13 cellular contexts compared by ENCODE assay signal in the genomic region with DNA sequence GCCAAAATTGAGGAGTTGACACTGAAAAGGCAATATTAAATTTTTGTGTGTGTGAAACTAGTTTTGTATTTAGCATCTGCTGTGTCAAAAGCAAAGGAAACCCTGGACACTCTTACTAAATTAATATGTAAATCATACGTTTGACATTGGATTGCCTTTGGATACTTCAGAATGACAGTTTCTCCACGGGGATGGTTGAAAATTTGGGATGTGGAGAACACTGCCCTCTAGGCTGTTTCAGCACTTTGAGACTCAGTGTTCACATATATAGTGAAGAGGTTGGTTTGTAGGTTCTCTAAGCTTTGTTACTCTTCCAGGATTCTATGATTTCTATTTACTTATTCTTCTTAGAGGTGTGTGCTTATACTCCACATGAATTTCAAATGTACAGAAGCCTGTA. TPM values are rescaled to one million over a fixed set of nuclear protein-coding genes. Genes with fewer than 3 reads are reported as not detected.
DNase-seq lines count a peak whose midpoint lies in the region; FAIRE-seq and TF ChIP-seq lines count a peak whose summit lies in the region.
"Had no signal": no experiment of that assay in that cellular context is flagged by ENCODE, and none has a peak within 500 bp of the region (broad histone marks: within the 10 kb centered on the region; RNA-seq: fewer than 3 reads in every experiment).

No MANE protein-coding gene starts in this region.

- peaks cover 35% of the 10 kb centered on the region for H3K27me3 Mint-ChIP-seq in activated naive CD4-positive, alpha-beta T cell treated with anti-CD3 and anti-CD28 coated beads, Interleukin-2, amount 10 ng/mL, durations not matched to agents 7 days and 5 days

- CTCF ChIA-PET in activated naive CD4-positive, alpha-beta T cell treated with anti-CD3 and anti-CD28 coated beads, Interleukin-2, amount 10 ng/mL, durations not matched to agents 7 days and 5 days (lab: Charles Lee) = no interaction called here

- no peak overlapping the region for H3K27ac Mint-ChIP-seq in activated naive CD4-positive, alpha-beta T cell treated with anti-CD3 and anti-CD28 coated beads, Interleukin-2, amount 10 ng/mL, durations not matched to agents 7 days and 5 days
- H3K27ac Mint-ChIP-seq: activated T-cell treated with anti-CD3 and anti-CD28 coated beads, Interleukin-2, amount 50 U/mL, for 72 hours; CD8-positive, alpha-beta T cell; stimulated activated naive CD8-positive, alpha-beta T cell treated with anti-CD3 and anti-CD28 coated beads, Interleukin-15, Interleukin-2, amounts not matched to agents 100 ng/mL and 50 ng/mL, for 24 hours had no signal

- H3K4me3 ChIP-seq in H7 (ENCODE audit: insufficient read depth, low read depth, low read length) (no peak overlapping the region), WERI-Rb-1 (ENCODE audit: low read depth, low read length) (peak overlapping the region; percentile 82), keratinocyte (ENCODE audit: control insufficient read depth in 2 of 3, extremely low read depth in 1 of 3, insufficient read depth in 2 of 3, low read depth in 1 of 3, low read length in 3 of 3) (no peak overlapping the region), MG63 (no peak overlapping the region), kidney (ENCODE audit: low read length in 2 of 2) (peak overlapping the region in 1 of 2 donors; percentile 6)

- dilution Hi-C loops in keratinocyte (cut with MboI; ENCODE audit: extremely low pct_ligation_motif_present, low sequenced_read_pairs) = no loop called here

- no peak overlapping the region for H3K4me2 ChIP-seq in keratinocyte (ENCODE audit: control insufficient read depth, extremely low read depth, insufficient read depth, low read depth, low read length)

- no peaks in the 10 kb centered on the region for H3K79me2 ChIP-seq in keratinocyte (ENCODE audit: control insufficient read depth, insufficient read depth, low read length)

- H3K9me3 ChIP-seq in WERI-Rb-1 (ENCODE audit: severe bottlenecking) (peaks cover 3% of the 10 kb centered on the region), keratinocyte (ENCODE audit: control insufficient read depth, low read depth, low read length) (no peaks in the 10 kb centered on the region), MG63 (no peaks in the 10 kb centered on the region), kidney (ENCODE audit: control insufficient read depth in 1 of 2, low read length in 2 of 2) (no peaks in the 10 kb centered on the region)

- DNase-seq in H7 (peak; percentile 23), WERI-Rb-1 (no peak), keratinocyte (ENCODE audit: low read depth, low spot score) (no peak), MG63 (no peak), kidney (no peak), NCI-H774 (lab: John Stamatoyannopoulos, UW) (no peak)
- no peak for DNase-seq in activated naive CD4-positive, alpha-beta T cell treated with anti-CD3 and anti-CD28 coated beads, Interleukin-2, amount 10 ng/mL, durations not matched to agents 7 days and 5 days
- DNase-seq: activated T-cell treated with anti-CD3 and anti-CD28 coated beads, Interleukin-2, amount 50 U/mL, for 72 hours; CD8-positive, alpha-beta T cell had no signal

- H3K36me3 Mint-ChIP-seq in activated naive CD4-positive, alpha-beta T cell treated with anti-CD3 and anti-CD28 coated beads, Interleukin-2, amount 10 ng/mL, durations not matched to agents 7 days and 5 days = peaks cover 2% of the 10 kb centered on the region
- H3K36me3 Mint-ChIP-seq: CD8-positive, alpha-beta T cell had no signal

- no peak overlapping the region for H3K9ac ChIP-seq in keratinocyte (ENCODE audit: control insufficient read depth, extremely low read depth, insufficient read depth, low read length)
- no peak overlapping the region for H3K9ac ChIP-seq in kidney (ENCODE audit: low read length in 2 of 2)

- H3K9me3 Mint-ChIP-seq in activated naive CD4-positive, alpha-beta T cell treated with anti-CD3 and anti-CD28 coated beads, Interleukin-2, amount 10 ng/mL, durations not matched to agents 7 days and 5 days = peaks cover 3% of the 10 kb centered on the region
- H3K9me3 Mint-ChIP-seq: stimulated activated naive CD8-positive, alpha-beta T cell treated with anti-CD3 and anti-CD28 coated beads, Interleukin-15, Interleukin-2, amounts not matched to agents 100 ng/mL and 50 ng/mL, for 24 hours had no signal

- H2AFZ ChIP-seq in keratinocyte (ENCODE audit: control insufficient read depth, low read length) = no peak overlapping the region

- no peaks in the 10 kb centered on the region for H4K20me1 ChIP-seq in keratinocyte (ENCODE audit: control insufficient read depth, extremely low read depth, insufficient read depth, low read length)

- H3K9me1 ChIP-seq in keratinocyte (ENCODE audit: control insufficient read depth, extremely low read depth, insufficient read depth, low read length) = no peaks in the 10 kb centered on the region

- no peaks in the 10 kb centered on the region for H3K36me3 ChIP-seq in H7 (replicated peaks; ENCODE audit: control insufficient read depth, insufficient read depth, low read length)
- H3K36me3 ChIP-seq in WERI-Rb-1 = no peaks in the 10 kb centered on the region
- H3K36me3 ChIP-seq in keratinocyte (ENCODE audit: control insufficient read depth in 2 of 2, extremely low read depth in 1 of 2, insufficient read depth in 2 of 2, low read length in 2 of 2) = no peaks in the 10 kb centered on the region
- H3K36me3 ChIP-seq in MG63 = no peaks in the 10 kb centered on the region
- no peaks in the 10 kb centered on the region for H3K36me3 ChIP-seq in kidney (ENCODE audit: control insufficient read depth in 1 of 2, insufficient read depth in 2 of 2, low read length in 2 of 2)

- TF ChIP-seq CTCF in 22Rv1 (IDR thresholded peaks at IDR 0.05) = peak; percentile 63
- TF ChIP-seq CTCF in WERI-Rb-1 (IDR thresholded peaks at IDR 0.05; ENCODE audit: low read depth, low read length) = peak; percentile 39
- peak; percentile 16 to 48 (median 26) for TF ChIP-seq CTCF in keratinocyte (optimal IDR thresholded peaks at IDR 0.05 in 1 of 3, IDR thresholded peaks at IDR 0.05 in 1 of 3, conservative IDR thresholded peaks at IDR 0.05 in 1 of 3; ENCODE audit: extremely low read depth in 1 of 3, insufficient read depth in 2 of 3, low read length in 3 of 3)
- TF ChIP-seq CTCF in kidney (IDR thresholded peaks at IDR 0.05; ENCODE audit: borderline replicate concordance, extremely low read depth, insufficient read depth) = no peak

- H3K4me3 Mint-ChIP-seq in activated naive CD4-positive, alpha-beta T cell treated with anti-CD3 and anti-CD28 coated beads, Interleukin-2, amount 10 ng/mL, durations not matched to agents 7 days and 5 days = no peak overlapping the region
- H3K4me3 Mint-ChIP-seq: activated T-cell treated with anti-CD3 and anti-CD28 coated beads, Interleukin-2, amount 50 U/mL, for 72 hours; CD8-positive, alpha-beta T cell; stimulated activated naive CD8-positive, alpha-beta T cell treated with anti-CD3 and anti-CD28 coated beads, Interleukin-15, Interleukin-2, amounts not matched to agents 100 ng/mL and 50 ng/mL, for 24 hours had no signal

- H3K4me1 ChIP-seq in keratinocyte (ENCODE audit: control insufficient read depth, extremely low read depth, insufficient read depth, low read length) (peaks cover 8% of the 10 kb centered on the region), kidney (ENCODE audit: control insufficient read depth in 1 of 2, insufficient read depth in 1 of 2, low read depth in 1 of 2, low read length in 2 of 2) (peaks cover 0 to 3% of the 10 kb centered on the region in 2 donors)

- H3K27me3 ChIP-seq in H7 (ENCODE audit: control insufficient read depth, insufficient read depth, low read length) (peaks cover 15% of the 10 kb centered on the region), WERI-Rb-1 (ENCODE audit: insufficient read depth, low read depth, severe bottlenecking) (no peaks in the 10 kb centered on the region), keratinocyte (ENCODE audit: control insufficient read depth, extremely low read depth, insufficient read depth, low read length) (peaks cover 15% of the 10 kb centered on the region), MG63 (peaks cover 14% of the 10 kb centered on the region)

- H3K4me1 Mint-ChIP-seq in activated naive CD4-positive, alpha-beta T cell treated with anti-CD3 and anti-CD28 coated beads, Interleukin-2, amount 10 ng/mL, durations not matched to agents 7 days and 5 days = no peaks in the 10 kb centered on the region

- FAIRE-seq in keratinocyte (lab: Jason Lieb, UNC) (no peak), kidney (lab: Jason Lieb, UNC) (no peak)
- FAIRE-seq: colon, HTR-8/SVneo had no signal

- intact Hi-C loops in kidney (cut with DNase I) = no loop called here

- no peak overlapping the region for H3K27ac ChIP-seq in 22Rv1
- H3K27ac ChIP-seq in WERI-Rb-1 = peak overlapping the region; percentile 60
- no peak overlapping the region for H3K27ac ChIP-seq in keratinocyte (ENCODE audit: control insufficient read depth, insufficient read depth, low read length)
- no peak overlapping the region for H3K27ac ChIP-seq in kidney (ENCODE audit: low read depth in 2 of 2, low read length in 2 of 2)

RNA-seq across cellular contexts. Expression of a gene that starts 3.0 kb away (rescaled TPM):
- 4.4 and 8.3 TPM in 2 replicates for total RNA-seq in H7 (2014; rRNA removed; shearing (Covaris generic))
- polyA plus RNA-seq in keratinocyte = 0.30 to 0.49 TPM (median 0.45 TPM) in 3 replicates
- not detected for polyA plus RNA-seq in keratinocyte (2011; ENCODE audit: low read depth)
- 0.19 and 0.21 TPM in 2 replicates for polyA plus RNA-seq in keratinocyte (2011; cell fraction: cytosol; rRNA removed)
- 1.3 and 2.3 TPM in 2 replicates for polyA plus RNA-seq in keratinocyte (2011; cell fraction: nucleus; rRNA removed)
- 0.01 and 0.69 TPM in 2 replicates for polyA plus RNA-seq in keratinocyte (2012; ENCODE audit: low replicate concordance)
- polyA minus RNA-seq in keratinocyte = 0.39 to 2.4 TPM (median 1.0 TPM) in 3 replicates
- not detected for polyA minus RNA-seq in keratinocyte (2011; cell fraction: cytosol; rRNA and poly(A)+ RNA removed)
- polyA minus RNA-seq in keratinocyte (2011; cell fraction: nucleus; rRNA and poly(A)+ RNA removed) = 1.5 and 2.1 TPM in 2 replicates
- 0.07 TPM in 1 of 2 replicates, not detected in the other for total RNA-seq in MG63 (2014; rRNA removed; shearing (Covaris generic); ENCODE audit: low replicate concordance)
- 1.3 TPM for total RNA-seq in kidney
- polyA plus RNA-seq in kidney (ENCODE audit: insufficient read depth, low read depth, low replicate concordance) = 1.6 TPM
- total RNA-seq: activated T-cell treated with anti-CD3 and anti-CD28 coated beads, Interleukin-2, amount 50 U/mL, for 72 hours; CD8-positive, alpha-beta T cell had no signal
